ENCODE assay signal across 1 cellular context in the genomic region with DNA sequence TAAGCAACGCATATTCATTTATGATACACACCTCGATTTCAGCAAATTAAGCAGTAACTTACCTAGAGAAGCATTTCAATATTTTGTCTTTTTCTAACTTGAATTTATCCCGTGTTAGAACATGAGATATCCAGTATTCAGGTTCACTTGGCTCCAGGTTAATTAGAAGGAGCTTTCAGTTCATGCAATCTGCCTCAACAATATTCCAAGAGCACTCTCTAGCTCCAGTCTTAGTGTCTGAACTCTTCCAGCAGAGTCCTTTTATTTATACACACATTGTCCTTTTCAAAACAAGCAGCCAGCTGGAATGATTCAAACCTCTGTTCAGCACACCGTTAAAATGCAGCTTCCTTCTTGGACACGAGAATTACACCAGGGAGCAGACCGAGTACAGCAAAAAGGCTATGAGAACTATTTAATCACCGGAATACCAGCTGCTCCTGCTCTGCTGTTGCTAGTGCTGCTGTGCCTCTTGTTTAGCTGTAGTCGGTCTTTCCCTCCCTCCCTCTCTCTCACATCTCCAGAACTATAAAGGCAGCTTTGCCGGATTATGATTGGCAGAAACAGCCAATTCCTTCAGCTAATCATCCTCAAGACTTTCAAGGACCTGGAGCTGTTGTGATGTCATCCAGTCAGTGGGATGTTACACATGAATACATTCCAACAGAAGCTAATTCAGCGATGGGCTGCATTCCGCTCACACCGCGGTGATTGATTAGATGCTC.
TF ChIP-seq lines count a peak whose summit lies in the region.

TSS of gene NDST4 (minus strand) at position 239 of the 725 bp plus-strand sequence. CDS start 36,584 bp downstream, outside the sequence.

TF ChIP-seq in WTC11, 78 proteins besides CTCF, POLR2A, EP300 and RAD21 (continued from another document):
- no peak for TF ChIP-seq FOXJ3 (CRISPR knock-in tag; IDR thresholded peaks at IDR 0.05; ENCODE audit: borderline replicate concordance)
